In the genomic region with DNA sequence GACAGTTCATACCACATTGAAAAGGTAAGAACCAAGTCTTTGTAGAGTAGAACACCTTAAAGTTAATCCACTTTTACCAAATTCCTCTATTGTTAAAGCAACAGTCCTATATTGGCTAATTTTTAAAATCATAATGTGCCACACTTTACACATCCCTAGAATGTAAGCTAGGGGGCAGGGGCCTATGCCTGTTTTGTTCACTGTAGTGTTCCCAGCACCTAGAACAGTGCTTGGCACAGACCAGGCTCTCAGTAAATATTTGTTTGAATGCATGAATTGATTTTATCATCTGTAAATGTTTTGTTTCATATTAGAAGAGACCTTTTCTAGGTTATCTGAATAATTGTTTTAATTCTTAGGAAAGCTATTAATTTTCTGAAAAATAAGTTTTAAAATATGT, we compare ENCODE assay signal across 10 cellular contexts. TPM values are rescaled to one million over a fixed set of nuclear protein-coding genes. Genes with fewer than 3 reads are reported as not detected.
A peak's percentile ranks its signal among the peaks of the same experiment; 100 is the strongest.
DNase-seq lines count a peak whose midpoint lies in the region; TF ChIP-seq lines count a peak whose summit lies in the region.
"Had no signal": no experiment of that assay in that cellular context is flagged by ENCODE, and none has a peak within 500 bp of the region (broad histone marks: within the 10 kb centered on the region; RNA-seq: fewer than 3 reads in every experiment).

No MANE protein-coding gene starts in this region.

- DNase-seq in MG63, result no peak
- DNase-seq in choroid plexus epithelial cell (ENCODE audit: low read depth), result no peak
- DNase-seq in NCI-H187 (lab: John Stamatoyannopoulos, UW), result no peak
- no peak for DNase-seq in C1 segment of cervical spinal cord (lab: John Stamatoyannopoulos, UW)
- DNase-seq in NCI-H1436 (lab: John Stamatoyannopoulos, UW), result no peak
- no peak for DNase-seq in activated CD8-positive, alpha-beta memory T cell treated with anti-CD3 and anti-CD28 coated beads, Interleukin-2, amount 50 U/mL, for 48 hours
- DNase-seq: activated CD4-positive, CD25-positive, alpha-beta regulatory T cell treated with anti-CD3 and anti-CD28 coated beads, Interleukin-2, amount 50 U/mL, for 72 hours; NCI-H774 had no signal

- no peaks in the 10 kb centered on the region for H3K9me3 ChIP-seq in BLaER1
- H3K9me3 ChIP-seq in MG63, result no peaks in the 10 kb centered on the region
- H3K9me3 ChIP-seq in neutrophil, result no peaks in the 10 kb centered on the region

- no peak overlapping the region for H3K9ac ChIP-seq in BLaER1

- H3K4me1 ChIP-seq in BLaER1, result peaks cover 70% of the 10 kb centered on the region
- H3K4me1 ChIP-seq in neutrophil (ENCODE audit: control insufficient read depth in 1 of 2, insufficient read depth in 1 of 2, low read depth in 1 of 2, low read length in 1 of 2), result peaks cover 91 to 100% of the 10 kb centered on the region in 2 experiments

- H3K27ac ChIP-seq in BLaER1 (peak overlapping the region; percentile 33; the same call in 1 of the 2 replicates), neutrophil (peak overlapping the region; percentile 92)

- H4K20me1 ChIP-seq in BLaER1, result no peaks in the 10 kb centered on the region

- H3K4me2 ChIP-seq in BLaER1, result no peak overlapping the region

- TF ChIP-seq CTCF in choroid plexus epithelial cell (conservative IDR thresholded peaks at IDR 0.05; ENCODE audit: low read depth, low read length), result peak; percentile 21
- TF ChIP-seq CTCF in neutrophil (IDR thresholded peaks at IDR 0.05), result no peak

- H3K36me3 ChIP-seq in BLaER1, result peaks cover 11% of the 10 kb centered on the region
- peaks cover 35% of the 10 kb centered on the region for H3K36me3 ChIP-seq in MG63
- peaks cover 54% of the 10 kb centered on the region for H3K36me3 ChIP-seq in neutrophil

- H3K4me3 ChIP-seq in BLaER1, result no peak overlapping the region
- H3K4me3 ChIP-seq in MG63, result peak overlapping the region; percentile 2; the same call in 1 of the 2 replicates
- H3K4me3 ChIP-seq in choroid plexus epithelial cell (ENCODE audit: low read depth, low read length), result no peak overlapping the region
- peak overlapping the region; percentile 48 to 57 for H3K4me3 ChIP-seq in neutrophil (ENCODE audit: low read depth in 1 of 2, low read length in 1 of 2)

- no peaks in the 10 kb centered on the region for H3K27me3 ChIP-seq in BLaER1
- no peaks in the 10 kb centered on the region for H3K27me3 ChIP-seq in MG63
- H3K27me3 ChIP-seq in neutrophil, result no peaks in the 10 kb centered on the region

RNA-seq across cellular contexts. Expression of gene SMAP2, which starts 9.1 kb away (rescaled TPM):
- total RNA-seq in MG63 (2014; rRNA removed; shearing (Covaris generic); ENCODE audit: low replicate concordance), result 95.8 and 98.2 TPM in 2 replicates

Comparison
In these comparisons a context has a peak if more than half of its experiments do, and no peak if none do; other contexts are left out.
1. H3K4me3 ChIP-seq: peak in MG63 (single experiment) and neutrophil (2 of 2); none in BLaER1 (single experiment) and choroid plexus epithelial cell (single experiment).